In the genomic region with DNA sequence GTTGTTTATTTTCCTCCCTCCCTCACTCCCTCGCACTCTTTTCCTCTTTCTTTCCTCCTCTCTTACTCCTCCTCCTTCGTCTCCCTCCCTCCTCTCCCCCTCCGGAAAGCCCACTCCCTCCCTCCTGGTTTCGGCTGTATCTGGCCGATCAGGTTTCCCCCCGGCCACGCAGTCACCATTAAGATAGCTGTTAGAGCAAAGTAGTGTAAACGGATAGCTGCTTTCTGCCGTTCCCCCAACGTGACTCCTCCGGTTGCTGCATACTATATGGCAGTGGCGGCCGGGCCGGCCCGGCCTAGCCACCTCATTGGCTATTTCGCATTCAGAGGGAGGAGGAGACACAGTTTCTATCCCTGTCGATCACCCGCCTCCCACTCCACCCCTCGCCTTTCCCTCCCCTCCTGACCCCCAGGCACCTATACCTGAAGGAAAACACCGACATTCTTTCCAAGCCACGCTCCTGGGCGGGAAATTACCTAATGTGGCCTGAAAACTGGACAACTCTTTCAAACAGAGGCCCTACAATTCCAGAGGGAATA, we compare ENCODE assay signal across 8 cellular contexts. TPM values are rescaled to one million over a fixed set of nuclear protein-coding genes. Genes with fewer than 3 reads are reported as not detected.
DNase-seq lines count a peak whose midpoint lies in the region; ATAC-seq, FAIRE-seq and TF ChIP-seq lines count a peak whose summit lies in the region.

TSS of gene SIX4 (minus strand) at position 272 of the 539 bp plus-strand sequence. CDS start 277 bp downstream, outside the sequence.

- POLR2A ChIA-PET in AG04450 (lab: Yijun Ruan, JAX) = interaction anchor here (0.6 to 2.8 kb wide), 4 partner anchors 38 to 529 kb away, joined by 3 to 12 read pairs (median 4); no protein-coding TSS in a partner anchor
- POLR2A ChIA-PET in naive thymus-derived CD8-positive, alpha-beta T cell (lab: Charles Lee) = no interaction called here

- H3K27ac ChIP-seq in AG04450 (ENCODE audit: low read depth, low read length) = peak within 1 kb of the TSS; percentile 92

- H3K4me3 ChIP-seq in AG04450 (ENCODE audit: low read depth, low read length) = peak within 1 kb of the TSS; percentile 92

- H3K36me3 Mint-ChIP-seq in activated T-cell treated with anti-CD3 and anti-CD28 coated beads, Interleukin-2, amount 50 U/mL, for 24 hours (ENCODE audit: low read depth) = no peaks in the 10 kb centered on the region
- H3K36me3 Mint-ChIP-seq in naive thymus-derived CD8-positive, alpha-beta T cell = peaks cover 0 to under 1% (median 0%) of the 10 kb centered on the region in 3 donors

- DNase-seq in AG04450 (ENCODE audit: low read depth, low spot score) = peak; percentile 79
- no peak for DNase-seq in GM18507 (ENCODE audit: extremely low spot score, insufficient read length, low read depth)
- DNase-seq in NCI-H460 (ENCODE audit: extremely low read depth, low read depth) = peak; percentile 71
- peak; percentile 39 for DNase-seq in activated T-cell treated with anti-CD3 and anti-CD28 coated beads, Interleukin-2, amount 50 U/mL, for 24 hours
- peak; percentile 72 for DNase-seq in fibroblast of the conjunctiva (ENCODE audit: low read depth)
- no peak for DNase-seq in naive thymus-derived CD8-positive, alpha-beta T cell

- peak; percentile 46 for FAIRE-seq in GM18507 (lab: Jason Lieb, UNC)

- H3K4me1 Mint-ChIP-seq in activated T-cell treated with anti-CD3 and anti-CD28 coated beads, Interleukin-2, amount 50 U/mL, for 24 hours (ENCODE audit: low read depth) = peaks cover 20% of the 10 kb centered on the region
- peaks cover 13 to 32% (median 22%) of the 10 kb centered on the region in 4 donors for H3K4me1 Mint-ChIP-seq in naive thymus-derived CD8-positive, alpha-beta T cell

- CTCF ChIA-PET in AG04450 (lab: Charles Lee) = interaction anchor here (1.3 kb wide), 1 partner anchor 10 kb away, joined by 3 read pairs; the partner anchor contains the start of gene MNAT1

- peak; percentile 60 for ATAC-seq in HG03432 (IDR thresholded peaks at IDR 0.05; ENCODE audit: unreplicated experiment)
- no peak for ATAC-seq in naive thymus-derived CD8-positive, alpha-beta T cell
- no peak for ATAC-seq in HG02840 (IDR thresholded peaks at IDR 0.05; ENCODE audit: low FRiP score, unreplicated experiment)

- H3K9me3 ChIP-seq in AG04450 (ENCODE audit: control insufficient read depth, insufficient read depth, low read length) = no peaks in the 10 kb centered on the region; the same call in 1 of the 2 replicates

- TF ChIP-seq CTCF in AG04450 (IDR thresholded peaks at IDR 0.05; ENCODE audit: low read depth, low read length) = no peak

- H3K9me3 Mint-ChIP-seq in activated T-cell treated with anti-CD3 and anti-CD28 coated beads, Interleukin-2, amount 50 U/mL, for 24 hours = no peaks in the 10 kb centered on the region
- H3K9me3 Mint-ChIP-seq in naive thymus-derived CD8-positive, alpha-beta T cell = peaks cover 0 to 4% (median 0%) of the 10 kb centered on the region in 9 donors

- peaks cover 77% of the 10 kb centered on the region for H3K27me3 Mint-ChIP-seq in activated T-cell treated with anti-CD3 and anti-CD28 coated beads, Interleukin-2, amount 50 U/mL, for 24 hours
- peaks cover 48 to 87% (median 67%) of the 10 kb centered on the region in 5 donors for H3K27me3 Mint-ChIP-seq in naive thymus-derived CD8-positive, alpha-beta T cell

- no peaks in the 10 kb centered on the region for H3K27me3 ChIP-seq in AG04450 (ENCODE audit: control insufficient read depth, insufficient read depth, low read length)

- peak within 1 kb of the TSS; percentile 82 for H3K4me3 Mint-ChIP-seq in activated T-cell treated with anti-CD3 and anti-CD28 coated beads, Interleukin-2, amount 50 U/mL, for 24 hours
- peak within 1 kb of the TSS; percentile 85 to 95 (median 91) for H3K4me3 Mint-ChIP-seq in naive thymus-derived CD8-positive, alpha-beta T cell

- no peak within 1 kb of the TSS for H3K27ac Mint-ChIP-seq in activated T-cell treated with anti-CD3 and anti-CD28 coated beads, Interleukin-2, amount 50 U/mL, for 24 hours
- peak within 1 kb of the TSS in 2 of 10 donors; percentile 34 to 52 for H3K27ac Mint-ChIP-seq in naive thymus-derived CD8-positive, alpha-beta T cell

RNA-seq across cellular contexts. Expression of gene SIX4, which starts in this region (rescaled TPM):
- 17.7 and 21.8 TPM in 2 replicates for polyA plus RNA-seq in AG04450 (2011; rRNA removed)
- 40.3 and 48.3 TPM in 2 replicates for polyA minus RNA-seq in AG04450 (2011; rRNA and poly(A)+ RNA removed)
- 10.8 and 11.3 TPM in 2 replicates for total RNA-seq in NCI-H460 (2014; rRNA removed; shearing (Covaris generic))
- 10.2 and 11.2 TPM in 2 replicates for polyA plus RNA-seq in NCI-H460 (2014; cell fraction: nucleus; rRNA removed)
- total RNA-seq in naive thymus-derived CD8-positive, alpha-beta T cell = not detected
- not detected for polyA plus RNA-seq in naive thymus-derived CD8-positive, alpha-beta T cell

Comparison
In these comparisons a context has a peak if more than half of its experiments do, and no peak if none do; other contexts are left out.
1. RNA of gene SIX4 (total RNA-seq): 10.8 to 11.3 TPM in NCI-H460; not detected in naive thymus-derived CD8-positive, alpha-beta T cell; every median in the first group is over 10 times any median in the second.
2. RNA of gene SIX4 (polyA plus RNA-seq): 17.7 to 21.8 TPM in AG04450; not detected in naive thymus-derived CD8-positive, alpha-beta T cell; every median in the first group is over 10 times any median in the second.
3. DNase-seq: peak in AG04450 (single experiment), NCI-H460 (single experiment), activated T-cell treated with anti-CD3 and anti-CD28 coated beads, Interleukin-2, amount 50 U/mL, for 24 hours (single experiment) and fibroblast of the conjunctiva (single experiment); none in GM18507 (single experiment) and naive thymus-derived CD8-positive, alpha-beta T cell (0 of 10).